Comparison of ENCODE assay signal across 22 cellular contexts in genomic region chr4:16844796-16845586, GRCh38. TPM values are rescaled to one million over a fixed set of nuclear protein-coding genes. Genes with fewer than 3 reads are reported as not detected.
A peak's percentile ranks its signal among the peaks of the same experiment; 100 is the strongest.
DNase-seq lines count a peak whose midpoint lies in the region; ATAC-seq and TF ChIP-seq lines count a peak whose summit lies in the region.
"Had no signal": no experiment of that assay in that cellular context is flagged by ENCODE, and none has a peak within 500 bp of the region (broad histone marks: within the 10 kb centered on the region; RNA-seq: fewer than 3 reads in every experiment).

No MANE protein-coding gene starts in this region.

- H3K4me1 Mint-ChIP-seq in HFFc6 (ENCODE audit: low read depth), result peaks cover 37% of the 10 kb centered on the region

- no peak overlapping the region for H3K4me3 ChIP-seq in stomach
- H3K4me3 ChIP-seq: adrenal gland, BLaER1, coronary artery, lung had no signal

- no peaks in the 10 kb centered on the region for H3K9me3 ChIP-seq in stomach
- H3K9me3 ChIP-seq: adrenal gland, BLaER1, SK-N-SH had no signal

- peaks cover 0 to 20% (median 11%) of the 10 kb centered on the region in 4 donors for H3K4me1 ChIP-seq in stomach
- H3K4me1 ChIP-seq: adrenal gland, BLaER1 had no signal

- H3K9me3 Mint-ChIP-seq in HFFc6, result no peaks in the 10 kb centered on the region
- H3K9me3 Mint-ChIP-seq: activated T-cell treated with anti-CD3 and anti-CD28 coated beads, Interleukin-2, amount 50 U/mL, for 72 hours; natural killer cell had no signal

- peak; percentile 3 for DNase-seq in HFFc6
- DNase-seq in astrocyte of the hippocampus (ENCODE audit: low read depth, low spot score), result peak; percentile 47
- peak; percentile 38 for DNase-seq in iris pigment epithelial cell (ENCODE audit: low read depth)
- no peak for DNase-seq in stomach
- no peak for DNase-seq in omental fat pad (ENCODE audit: low spot score)
- DNase-seq in SKM-1 (lab: John Stamatoyannopoulos, UW; ENCODE audit: unreplicated experiment), result no peak
- DNase-seq: activated CD4-positive, alpha-beta T cell treated with anti-CD3 and anti-CD28 coated beads, Interleukin-2, amount 50 U/mL, for 4 hours; activated T-cell treated with anti-CD3 and anti-CD28 coated beads, Interleukin-2, amount 50 U/mL, for 72 hours; adrenal gland; DMS53; GOT3; natural killer cell; NCI-H1417 treated with DMSO at 0.1 percent for 48 hours; NCI-H446; SK-N-SH; stimulated activated CD4-positive, alpha-beta T cell treated with anti-CD3 and anti-CD28 coated beads, Interleukin-2, amount 100 ng/mL, for 48 hours; trophoblast cell had no signal

- no peak for TF ChIP-seq POLR2A in stomach (IDR thresholded peaks at IDR 0.05)

- TF ChIP-seq CTCF in HFFc6 (IDR thresholded peaks at IDR 0.05) (0 out of 2 replicates have a peak, but pooled peaks have one; percentile 10), stomach (IDR thresholded peaks at IDR 0.05) (no peak), omental fat pad (IDR thresholded peaks at IDR 0.05) (no peak)

- ATAC-seq in GM18517 (IDR thresholded peaks at IDR 0.05; ENCODE audit: unreplicated experiment) (no peak), omental fat pad (ENCODE audit: low FRiP score) (no peak)
- ATAC-seq: activated T-cell treated with anti-CD3 and anti-CD28 coated beads, Interleukin-2, amount 50 U/mL, for 72 hours; natural killer cell had no signal

- H3K36me3 ChIP-seq in stomach, result no peaks in the 10 kb centered on the region
- H3K36me3 ChIP-seq: adrenal gland, BLaER1 had no signal

- peak overlapping the region; percentile 56 for H3K4me3 Mint-ChIP-seq in HFFc6
- H3K4me3 Mint-ChIP-seq: activated T-cell treated with anti-CD3 and anti-CD28 coated beads, Interleukin-2, amount 50 U/mL, for 72 hours; natural killer cell had no signal

- 29 to 53% (median 36%) methylated on average over 6 of the region's 6 CpGs for WGBS in stomach, 5 donors

- peak overlapping the region; percentile 50 for H3K27ac Mint-ChIP-seq in HFFc6
- H3K27ac Mint-ChIP-seq: activated T-cell treated with anti-CD3 and anti-CD28 coated beads, Interleukin-2, amount 50 U/mL, for 72 hours; natural killer cell had no signal

- intact Hi-C loops in stomach (cut with DNase I; ENCODE audit: low total_unique reads), result no loop called here

- peaks cover 26% of the 10 kb centered on the region for H3K36me3 Mint-ChIP-seq in HFFc6 (ENCODE audit: low read depth)
- H3K36me3 Mint-ChIP-seq: natural killer cell had no signal

- no peaks in the 10 kb centered on the region for H3K27me3 ChIP-seq in stomach
- H3K27me3 ChIP-seq: adrenal gland, BLaER1 had no signal

- peak overlapping the region in 3 of 5 donors; percentile 6 to 48 (median 35) for H3K27ac ChIP-seq in stomach
- H3K27ac ChIP-seq: BLaER1, coronary artery, KMS-11 had no signal

- TF ChIP-seq EP300 in stomach (IDR thresholded peaks at IDR 0.05), result no peak

- no peaks in the 10 kb centered on the region for H3K27me3 Mint-ChIP-seq in HFFc6 (ENCODE audit: insufficient read depth)

RNA-seq across cellular contexts. Expression of gene LDB2, which starts 53.5 kb away (rescaled TPM):
- total RNA-seq in HFFc6 (2021; fragmentation: NEBNext Ultra II Directional; extraction: Animal tissue kit (Norgen Biotek cat#: 25700)), result 10 to 100 TPM; 24.2 to 40.4 (median 31.7) TPM
- 10 to 100 TPM in 4 of 5 donors, 1 to 10 TPM in 1; 6.2 to 63.3 (median 15.6) TPM for total RNA-seq in stomach
- 10 to 100 TPM in 1 of 3 donors, 1 to 10 TPM in 2; 6.9 to 14.7 (median 7.5) TPM for polyA plus RNA-seq in stomach
- 100 to 1,000 TPM in 1 of 4 donors, 10 to 100 TPM in 3; 33.7 to 191 (median 43.5) TPM for total RNA-seq in omental fat pad
- total RNA-seq: activated T-cell treated with anti-CD3 and anti-CD28 coated beads, Interleukin-2, amount 50 U/mL, for 72 hours had no signal

Comparison
In these comparisons a context has a peak if more than half of its experiments do, and no peak if none do; other contexts are left out.
1. DNase-seq: peak in HFFc6 (single experiment), astrocyte of the hippocampus (single experiment) and iris pigment epithelial cell (single experiment); none in stomach (single experiment), omental fat pad (single experiment) and SKM-1 (single experiment).